ENCODE assay signal across 1 cellular context in the genomic region with DNA sequence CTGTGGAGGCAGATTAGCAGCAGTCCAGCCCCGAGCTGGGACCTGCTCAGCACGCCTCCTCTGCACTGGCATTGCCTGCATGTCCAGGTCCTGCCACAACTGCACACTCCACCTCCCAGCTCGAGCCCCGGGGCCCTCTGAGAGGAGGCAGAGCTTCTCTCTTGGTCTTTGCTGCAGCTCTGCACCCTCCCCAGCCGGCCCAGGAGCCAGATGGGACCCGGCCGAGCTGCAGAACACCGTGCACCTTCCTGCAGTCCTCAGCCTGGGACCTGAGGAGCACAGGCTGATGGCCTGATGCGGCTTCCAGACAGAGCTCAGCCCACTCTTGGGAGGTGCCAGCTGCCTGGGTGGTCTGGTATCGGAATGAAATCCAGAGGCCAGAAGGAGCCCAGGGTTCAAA.
TF ChIP-seq lines count a peak whose summit lies in the region.

No MANE protein-coding gene starts in this region.

TF ChIP-seq in GM12878, 131 proteins besides CTCF, POLR2A, EP300 and RAD21:
- TF ChIP-seq IRF4 (IDR thresholded peaks at IDR 0.05; ENCODE audit: low read depth, low read length) = no peak
- no peak for TF ChIP-seq MEF2B (IDR thresholded peaks at IDR 0.05; ENCODE audit: partially characterized antibody, poor library complexity, severe bottlenecking)
- TF ChIP-seq, protein P1, sequence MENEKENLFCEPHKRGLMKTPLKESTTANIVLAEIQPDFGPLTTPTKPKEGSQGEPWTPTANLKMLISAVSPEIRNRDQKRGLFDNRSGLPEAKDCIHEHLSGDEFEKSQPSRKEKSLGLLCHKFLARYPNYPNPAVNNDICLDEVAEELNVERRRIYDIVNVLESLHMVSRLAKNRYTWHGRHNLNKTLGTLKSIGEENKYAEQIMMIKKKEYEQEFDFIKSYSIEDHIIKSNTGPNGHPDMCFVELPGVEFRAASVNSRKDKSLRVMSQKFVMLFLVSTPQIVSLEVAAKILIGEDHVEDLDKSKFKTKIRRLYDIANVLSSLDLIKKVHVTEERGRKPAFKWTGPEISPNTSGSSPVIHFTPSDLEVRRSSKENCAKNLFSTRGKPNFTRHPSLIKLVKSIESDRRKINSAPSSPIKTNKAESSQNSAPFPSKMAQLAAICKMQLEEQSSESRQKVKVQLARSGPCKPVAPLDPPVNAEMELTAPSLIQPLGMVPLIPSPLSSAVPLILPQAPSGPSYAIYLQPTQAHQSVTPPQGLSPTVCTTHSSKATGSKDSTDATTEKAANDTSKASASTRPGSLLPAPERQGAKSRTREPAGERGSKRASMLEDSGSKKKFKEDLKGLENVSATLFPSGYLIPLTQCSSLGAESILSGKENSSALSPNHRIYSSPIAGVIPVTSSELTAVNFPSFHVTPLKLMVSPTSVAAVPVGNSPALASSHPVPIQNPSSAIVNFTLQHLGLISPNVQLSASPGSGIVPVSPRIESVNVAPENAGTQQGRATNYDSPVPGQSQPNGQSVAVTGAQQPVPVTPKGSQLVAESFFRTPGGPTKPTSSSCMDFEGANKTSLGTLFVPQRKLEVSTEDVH (IDR thresholded peaks at IDR 0.05; ENCODE audit: low read depth, partially characterized antibody) = no peak
- TF ChIP-seq CBFB (IDR thresholded peaks at IDR 0.05; ENCODE audit: low read depth) = no peak
- TF ChIP-seq MYC (IDR thresholded peaks at IDR 0.05; ENCODE audit: insufficient read depth, insufficient read length, insufficient replicate concordance, low read length, severe bottlenecking) = no peak
- TF ChIP-seq RBBP5 (conservative IDR thresholded peaks at IDR 0.05) = no peak
- TF ChIP-seq, protein P2, sequence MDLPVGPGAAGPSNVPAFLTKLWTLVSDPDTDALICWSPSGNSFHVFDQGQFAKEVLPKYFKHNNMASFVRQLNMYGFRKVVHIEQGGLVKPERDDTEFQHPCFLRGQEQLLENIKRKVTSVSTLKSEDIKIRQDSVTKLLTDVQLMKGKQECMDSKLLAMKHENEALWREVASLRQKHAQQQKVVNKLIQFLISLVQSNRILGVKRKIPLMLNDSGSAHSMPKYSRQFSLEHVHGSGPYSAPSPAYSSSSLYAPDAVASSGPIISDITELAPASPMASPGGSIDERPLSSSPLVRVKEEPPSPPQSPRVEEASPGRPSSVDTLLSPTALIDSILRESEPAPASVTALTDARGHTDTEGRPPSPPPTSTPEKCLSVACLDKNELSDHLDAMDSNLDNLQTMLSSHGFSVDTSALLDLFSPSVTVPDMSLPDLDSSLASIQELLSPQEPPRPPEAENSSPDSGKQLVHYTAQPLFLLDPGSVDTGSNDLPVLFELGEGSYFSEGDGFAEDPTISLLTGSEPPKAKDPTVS (IDR thresholded peaks at IDR 0.05; ENCODE audit: low read depth, low read length) = no peak
- TF ChIP-seq, protein P3, sequence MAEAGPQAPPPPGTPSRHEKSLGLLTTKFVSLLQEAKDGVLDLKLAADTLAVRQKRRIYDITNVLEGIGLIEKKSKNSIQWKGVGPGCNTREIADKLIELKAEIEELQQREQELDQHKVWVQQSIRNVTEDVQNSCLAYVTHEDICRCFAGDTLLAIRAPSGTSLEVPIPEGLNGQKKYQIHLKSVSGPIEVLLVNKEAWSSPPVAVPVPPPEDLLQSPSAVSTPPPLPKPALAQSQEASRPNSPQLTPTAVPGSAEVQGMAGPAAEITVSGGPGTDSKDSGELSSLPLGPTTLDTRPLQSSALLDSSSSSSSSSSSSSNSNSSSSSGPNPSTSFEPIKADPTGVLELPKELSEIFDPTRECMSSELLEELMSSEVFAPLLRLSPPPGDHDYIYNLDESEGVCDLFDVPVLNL (IDR thresholded peaks at IDR 0.05; ENCODE audit: low read depth, low read length) = no peak
- TF ChIP-seq CREM (IDR thresholded peaks at IDR 0.05; ENCODE audit: low read depth) = no peak
- no peak for TF ChIP-seq KDM1A (IDR thresholded peaks at IDR 0.05; ENCODE audit: borderline replicate concordance)
- TF ChIP-seq, protein P4, sequence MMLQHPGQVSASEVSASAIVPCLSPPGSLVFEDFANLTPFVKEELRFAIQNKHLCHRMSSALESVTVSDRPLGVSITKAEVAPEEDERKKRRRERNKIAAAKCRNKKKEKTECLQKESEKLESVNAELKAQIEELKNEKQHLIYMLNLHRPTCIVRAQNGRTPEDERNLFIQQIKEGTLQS (IDR thresholded peaks at IDR 0.05; ENCODE audit: borderline replicate concordance, extremely low read depth, low read depth, low read length) = no peak
- TF ChIP-seq SUZ12 (IDR thresholded peaks at IDR 0.05; ENCODE audit: unreplicated experiment) = no peak
- TF ChIP-seq NRF1 (conservative IDR thresholded peaks at IDR 0.05; ENCODE audit: low read depth, low read length) = no peak
- no peak for TF ChIP-seq RB1 (IDR thresholded peaks at IDR 0.05; ENCODE audit: borderline replicate concordance)
- TF ChIP-seq ZNF217 (IDR thresholded peaks at IDR 0.05) = no peak
- no peak for TF ChIP-seq MYB (IDR thresholded peaks at IDR 0.05; ENCODE audit: borderline replicate concordance, low read depth, low read length)
- no peak for TF ChIP-seq TAF1 (IDR thresholded peaks at IDR 0.05; ENCODE audit: borderline replicate concordance, low read depth, low read length)
- TF ChIP-seq, protein P5, sequence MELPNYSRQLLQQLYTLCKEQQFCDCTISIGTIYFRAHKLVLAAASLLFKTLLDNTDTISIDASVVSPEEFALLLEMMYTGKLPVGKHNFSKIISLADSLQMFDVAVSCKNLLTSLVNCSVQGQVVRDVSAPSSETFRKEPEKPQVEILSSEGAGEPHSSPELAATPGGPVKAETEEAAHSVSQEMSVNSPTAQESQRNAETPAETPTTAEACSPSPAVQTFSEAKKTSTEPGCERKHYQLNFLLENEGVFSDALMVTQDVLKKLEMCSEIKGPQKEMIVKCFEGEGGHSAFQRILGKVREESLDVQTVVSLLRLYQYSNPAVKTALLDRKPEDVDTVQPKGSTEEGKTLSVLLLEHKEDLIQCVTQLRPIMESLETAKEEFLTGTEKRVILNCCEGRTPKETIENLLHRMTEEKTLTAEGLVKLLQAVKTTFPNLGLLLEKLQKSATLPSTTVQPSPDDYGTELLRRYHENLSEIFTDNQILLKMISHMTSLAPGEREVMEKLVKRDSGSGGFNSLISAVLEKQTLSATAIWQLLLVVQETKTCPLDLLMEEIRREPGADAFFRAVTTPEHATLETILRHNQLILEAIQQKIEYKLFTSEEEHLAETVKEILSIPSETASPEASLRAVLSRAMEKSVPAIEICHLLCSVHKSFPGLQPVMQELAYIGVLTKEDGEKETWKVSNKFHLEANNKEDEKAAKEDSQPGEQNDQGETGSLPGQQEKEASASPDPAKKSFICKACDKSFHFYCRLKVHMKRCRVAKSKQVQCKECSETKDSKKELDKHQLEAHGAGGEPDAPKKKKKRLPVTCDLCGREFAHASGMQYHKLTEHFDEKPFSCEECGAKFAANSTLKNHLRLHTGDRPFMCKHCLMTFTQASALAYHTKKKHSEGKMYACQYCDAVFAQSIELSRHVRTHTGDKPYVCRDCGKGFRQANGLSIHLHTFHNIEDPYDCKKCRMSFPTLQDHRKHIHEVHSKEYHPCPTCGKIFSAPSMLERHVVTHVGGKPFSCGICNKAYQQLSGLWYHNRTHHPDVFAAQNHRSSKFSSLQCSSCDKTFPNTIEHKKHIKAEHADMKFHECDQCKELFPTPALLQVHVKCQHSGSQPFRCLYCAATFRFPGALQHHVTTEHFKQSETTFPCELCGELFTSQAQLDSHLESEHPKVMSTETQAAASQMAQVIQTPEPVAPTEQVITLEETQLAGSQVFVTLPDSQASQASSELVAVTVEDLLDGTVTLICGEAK (IDR thresholded peaks at IDR 0.05; ENCODE audit: borderline replicate concordance) = no peak
- TF ChIP-seq JUNB (IDR thresholded peaks at IDR 0.05) = no peak
